Comparison of ENCODE assay signal across 30 cellular contexts in genomic region chr7:99539213-99539811, GRCh38. TPM values are rescaled to one million over a fixed set of nuclear protein-coding genes. Genes with fewer than 3 reads are reported as not detected.
"Had no signal": no experiment of that assay in that cellular context is flagged by ENCODE, and none has a peak within 500 bp of the region (broad histone marks: within the 10 kb centered on the region; RNA-seq: fewer than 3 reads in every experiment).

No MANE protein-coding gene starts in this region.

- H3K4me1 Mint-ChIP-seq: activated B cell treated with CpG ODN at 0.5 μM for 24 hours; activated CD4-positive, alpha-beta T cell treated with anti-CD3 and anti-CD28 coated beads, Interleukin-2, amount 10 ng/mL, durations not matched to agents 24 days and 14 days had no signal

- H3K27me3 Mint-ChIP-seq: activated B cell treated with CpG ODN at 0.5 μM for 24 hours; activated CD4-positive, alpha-beta T cell treated with anti-CD3 and anti-CD28 coated beads, Interleukin-2, amount 10 ng/mL, durations not matched to agents 24 days and 14 days; activated CD8-positive, alpha-beta T cell treated with anti-CD3 and anti-CD28 coated beads for 36 hours; activated T-cell treated with anti-CD3 and anti-CD28 coated beads, Interleukin-2, amount 50 U/mL, for 24 hours had no signal

- H3K4me3 ChIP-seq: adrenal gland, body of pancreas, breast epithelium, SJCRH30, SK-N-MC had no signal

- DNase-seq: activated B cell treated with CpG ODN at 0.5 μM for 24 hours; activated CD4-positive, alpha-beta T cell treated with anti-CD3 and anti-CD28 coated beads for 1 hour; activated CD4-positive, alpha-beta T cell treated with anti-CD3 and anti-CD28 coated beads, Interleukin-2, amount 10 ng/mL, durations not matched to agents 24 days and 14 days; activated CD4-positive, alpha-beta T cell treated with anti-CD3 and anti-CD28 coated beads, Interleukin-2, amount 50 U/mL, for 4 hours; activated CD8-positive, alpha-beta T cell treated with anti-CD3 and anti-CD28 coated beads for 36 hours; activated naive CD4-positive, alpha-beta T cell; activated T-cell treated with anti-CD3 and anti-CD28 coated beads, Interleukin-2, amount 50 U/mL, for 24 hours; adrenal gland; body of pancreas; Kasumi-1; KG1; MM.1S; MV-4-11; NCI-H1092; NCI-H1436 treated with DMSO at 0.1 percent for 48 hours; NCI-H1694 treated with DMSO at 0.1 percent for 48 hours; NCI-H2029; NCI-H345; NCI-H524 treated with DMSO at 0.1 percent for 48 hours; NCI-H748 treated with DMSO at 0.1 percent for 48 hours; NK-92 treated with Interleukin-12 subunit alpha and Interleukin-12 subunit beta, amount 100 ng/mL, for 24 hours; SHP77; SJCRH30; T1000 had no signal

- H3K4me1 ChIP-seq: adrenal gland, body of pancreas, breast epithelium, SJCRH30 had no signal

- H3K4me3 Mint-ChIP-seq: activated B cell treated with CpG ODN at 0.5 μM for 24 hours; activated CD4-positive, alpha-beta T cell treated with anti-CD3 and anti-CD28 coated beads, Interleukin-2, amount 10 ng/mL, durations not matched to agents 24 days and 14 days; activated CD8-positive, alpha-beta T cell treated with anti-CD3 and anti-CD28 coated beads for 36 hours; activated T-cell treated with anti-CD3 and anti-CD28 coated beads, Interleukin-2, amount 50 U/mL, for 24 hours had no signal

- H3K36me3 ChIP-seq: adrenal gland, breast epithelium, SJCRH30 had no signal

- H3K27ac Mint-ChIP-seq: activated B cell treated with CpG ODN at 0.5 μM for 24 hours; activated CD4-positive, alpha-beta T cell treated with anti-CD3 and anti-CD28 coated beads, Interleukin-2, amount 10 ng/mL, durations not matched to agents 24 days and 14 days; activated CD8-positive, alpha-beta T cell treated with anti-CD3 and anti-CD28 coated beads for 36 hours; activated naive CD4-positive, alpha-beta T cell treated with anti-CD3 and anti-CD28 coated beads, Interleukin-2, amount 50 U/mL, for 72 hours; activated T-cell treated with anti-CD3 and anti-CD28 coated beads, Interleukin-2, amount 50 U/mL, for 24 hours had no signal

- H3K27ac ChIP-seq: adrenal gland, body of pancreas, breast epithelium, SJCRH30, SK-N-MC, VCaP had no signal

- FAIRE-seq: astrocyte had no signal

- ATAC-seq: activated CD8-positive, alpha-beta T cell treated with anti-CD3 and anti-CD28 coated beads for 36 hours; activated naive CD4-positive, alpha-beta T cell treated with anti-CD3 and anti-CD28 coated beads, Interleukin-2, amount 50 U/mL, for 72 hours; body of pancreas had no signal

- H3K27me3 ChIP-seq: adrenal gland, body of pancreas, breast epithelium, SJCRH30 had no signal

RNA-seq across cellular contexts. Expression of gene TMEM225B, which starts 58.8 kb away (rescaled TPM):
- total RNA-seq: cardiac septum had no signal
